Comparison of ENCODE assay signal across 23 cellular contexts in genomic region chr2:241924069-241924908, GRCh38. TPM values are rescaled to one million over a fixed set of nuclear protein-coding genes. Genes with fewer than 3 reads are reported as not detected.
DNase-seq lines count a peak whose midpoint lies in the region; ATAC-seq and TF ChIP-seq lines count a peak whose summit lies in the region.
"Had no signal": no experiment of that assay in that cellular context is flagged by ENCODE, and none has a peak within 500 bp of the region (broad histone marks: within the 10 kb centered on the region; RNA-seq: fewer than 3 reads in every experiment).

No MANE protein-coding gene starts in this region.

- H3K4me1 ChIP-seq in Panc1 (ENCODE audit: control insufficient read depth, insufficient read depth, low read length) (no peaks in the 10 kb centered on the region), endodermal cell (ENCODE audit: control insufficient read depth, insufficient read depth, low read length) (no peaks in the 10 kb centered on the region), mucosa of descending colon (ENCODE audit: low read depth) (no peaks in the 10 kb centered on the region)
- H3K4me1 ChIP-seq: colonic mucosa, thyroid gland had no signal

- TF ChIP-seq CTCF in Panc1 (IDR thresholded peaks at IDR 0.05) (no peak), endodermal cell (conservative IDR thresholded peaks at IDR 0.05) (no peak), mucosa of descending colon (IDR thresholded peaks at IDR 0.05) (no peak)

- peaks cover 31% of the 10 kb centered on the region for H3K4me1 Mint-ChIP-seq in activated CD8-positive, alpha-beta memory T cell treated with anti-CD3 and anti-CD28 coated beads, Interleukin-2, amount 10 ng/mL, durations not matched to agents 7 days and 5 days
- H3K4me1 Mint-ChIP-seq in endodermal cell, result no peaks in the 10 kb centered on the region
- peaks cover 26% of the 10 kb centered on the region for H3K4me1 Mint-ChIP-seq in stimulated activated effector memory CD8-positive, alpha-beta T cell treated with anti-CD3 and anti-CD28 coated beads, Interleukin-12 subunit alpha, Interleukin-12 subunit beta, amount 100 ng/mL, for 72 hours

- H3K27me3 ChIP-seq in Panc1 (ENCODE audit: control insufficient read depth, insufficient read depth, low read length), result no peaks in the 10 kb centered on the region; the same call in 1 of the 2 replicates
- H3K27me3 ChIP-seq in endodermal cell (ENCODE audit: control insufficient read depth, insufficient read depth, low read length, poor library complexity, severe bottlenecking), result no peaks in the 10 kb centered on the region
- H3K27me3 ChIP-seq: body of pancreas, colonic mucosa, thyroid gland had no signal

- 83 to 89% methylated on average over 2 to 11 of the region's 11 CpGs for WGBS in endodermal cell (ENCODE audit: insufficient coverage in 1 of 2, insufficient read length in 1 of 2), 2 experiments

- no peak overlapping the region for H3K9ac ChIP-seq in endodermal cell (ENCODE audit: extremely low read depth, low read length, poor library complexity, severe bottlenecking)

- H3K4me3 ChIP-seq in Panc1 (ENCODE audit: low read depth in 2 of 2, low read length in 2 of 2), result no peak overlapping the region
- no peak overlapping the region for H3K4me3 ChIP-seq in endodermal cell (ENCODE audit: low read length)
- H3K4me3 ChIP-seq in mucosa of descending colon, result no peak overlapping the region
- H3K4me3 ChIP-seq: body of pancreas, colonic mucosa, thyroid gland had no signal

- ATAC-seq in activated CD8-positive, alpha-beta memory T cell treated with anti-CD3 and anti-CD28 coated beads, Interleukin-2, amount 10 ng/mL, durations not matched to agents 7 days and 5 days, result peak; percentile 66
- peak; percentile 34; the same call in 1 of the 2 replicates for ATAC-seq in Panc1
- ATAC-seq in stimulated activated effector memory CD8-positive, alpha-beta T cell treated with anti-CD3 and anti-CD28 coated beads, Interleukin-12 subunit alpha, Interleukin-12 subunit beta, amount 100 ng/mL, for 72 hours, result peak; percentile 77
- no peak for ATAC-seq in HG03097 (IDR thresholded peaks at IDR 0.05; ENCODE audit: low FRiP score, unreplicated experiment)
- ATAC-seq in mucosa of descending colon, result no peak
- ATAC-seq in GM18519 (IDR thresholded peaks at IDR 0.05; ENCODE audit: low FRiP score, unreplicated experiment), result no peak
- ATAC-seq: body of pancreas had no signal

- no peaks in the 10 kb centered on the region for H3K27me3 Mint-ChIP-seq in activated CD8-positive, alpha-beta memory T cell treated with anti-CD3 and anti-CD28 coated beads, Interleukin-2, amount 10 ng/mL, durations not matched to agents 7 days and 5 days
- no peaks in the 10 kb centered on the region for H3K27me3 Mint-ChIP-seq in endodermal cell (ENCODE audit: insufficient read depth)
- H3K27me3 Mint-ChIP-seq: activated naive CD4-positive, alpha-beta T cell treated with anti-CD3 and anti-CD28 coated beads, Interleukin-2, amount 10 ng/mL, durations not matched to agents 7 days and 5 days; memory B cell; T-cell had no signal

- intact Hi-C loops in Panc1 (cut with micrococcal nuclease; ENCODE audit: unreplicated experiment), result no loop called here
- intact Hi-C loops in mucosa of descending colon (cut with DNase I, micrococcal nuclease), result no loop called here

- H3K9me3 ChIP-seq in Panc1 (ENCODE audit: control insufficient read depth, insufficient read depth, low read depth, low read length) (no peaks in the 10 kb centered on the region), endodermal cell (ENCODE audit: control insufficient read depth, low read length) (no peaks in the 10 kb centered on the region), mucosa of descending colon (no peaks in the 10 kb centered on the region)
- H3K9me3 ChIP-seq: body of pancreas, colonic mucosa, thyroid gland had no signal

- H3K36me3 ChIP-seq in Panc1 (ENCODE audit: control insufficient read depth, insufficient read depth, low read length) (no peaks in the 10 kb centered on the region), endodermal cell (ENCODE audit: control insufficient read depth, insufficient read depth, low read length) (no peaks in the 10 kb centered on the region), mucosa of descending colon (ENCODE audit: low read depth) (no peaks in the 10 kb centered on the region)
- H3K36me3 ChIP-seq: colonic mucosa, thyroid gland had no signal

- POLR2A ChIA-PET in Panc1 (lab: Charles Lee), result interaction anchor here (0.7 kb wide), 1 partner anchor 93 kb away, joined by 4 read pairs; no protein-coding TSS in a partner anchor

- H3K36me3 Mint-ChIP-seq in activated CD8-positive, alpha-beta memory T cell treated with anti-CD3 and anti-CD28 coated beads, Interleukin-2, amount 10 ng/mL, durations not matched to agents 7 days and 5 days, result no peaks in the 10 kb centered on the region
- no peaks in the 10 kb centered on the region for H3K36me3 Mint-ChIP-seq in endodermal cell (ENCODE audit: low read depth)
- no peaks in the 10 kb centered on the region for H3K36me3 Mint-ChIP-seq in stimulated activated effector memory CD8-positive, alpha-beta T cell treated with anti-CD3 and anti-CD28 coated beads, Interleukin-12 subunit alpha, Interleukin-12 subunit beta, amount 100 ng/mL, for 72 hours
- H3K36me3 Mint-ChIP-seq: activated naive CD4-positive, alpha-beta T cell treated with anti-CD3 and anti-CD28 coated beads, Interleukin-2, amount 10 ng/mL, durations not matched to agents 7 days and 5 days; T-cell had no signal

- DNase-seq in activated CD8-positive, alpha-beta memory T cell treated with anti-CD3 and anti-CD28 coated beads, Interleukin-2, amount 10 ng/mL, durations not matched to agents 7 days and 5 days, result peak; percentile 53
- no peak for DNase-seq in activated CD8-positive, alpha-beta memory T cell treated with anti-CD3 and anti-CD28 coated beads, Interleukin-2, amount 50 U/mL, for 4 hours
- DNase-seq in Panc1 (ENCODE audit: low read depth, low spot score) (no peak), endodermal cell (peak; percentile 38), mucosa of descending colon (no peak)
- DNase-seq in stimulated activated effector memory CD8-positive, alpha-beta T cell treated with anti-CD3 and anti-CD28 coated beads, Interleukin-12 subunit alpha, Interleukin-12 subunit beta, amount 100 ng/mL, for 72 hours (ENCODE audit: low spot score in 2 of 2), result no peak
- DNase-seq: activated naive CD4-positive, alpha-beta T cell treated with anti-CD3 and anti-CD28 coated beads, Interleukin-2, amount 10 ng/mL, durations not matched to agents 7 days and 5 days; colonic mucosa; hippocampal formation; nephron progenitor cell; Right ventricle myocardium superior; thyroid gland had no signal

- H3K27ac ChIP-seq in Panc1 (ENCODE audit: low read length) (no peak overlapping the region), endodermal cell (ENCODE audit: low read depth, low read length) (no peak overlapping the region)
- H3K27ac ChIP-seq: body of pancreas, C4-2B, colonic mucosa, thyroid gland had no signal

- BruUV-seq in Panc1 (replicated peaks; lab: Mats Ljungman, UMichigan), result no TSS peak

- CTCF ChIA-PET in activated CD8-positive, alpha-beta memory T cell treated with anti-CD3 and anti-CD28 coated beads, Interleukin-2, amount 10 ng/mL, durations not matched to agents 7 days and 5 days (lab: Charles Lee), result interaction anchor here (1.3 kb wide), 1 partner anchor 9 kb away, joined by 3 read pairs; no protein-coding TSS in a partner anchor
- CTCF ChIA-PET in Panc1 (lab: Charles Lee), result no interaction called here

- H3K9me3 Mint-ChIP-seq in activated CD8-positive, alpha-beta memory T cell treated with anti-CD3 and anti-CD28 coated beads, Interleukin-2, amount 10 ng/mL, durations not matched to agents 7 days and 5 days (ENCODE audit: low read depth), result no peaks in the 10 kb centered on the region
- H3K9me3 Mint-ChIP-seq in endodermal cell, result no peaks in the 10 kb centered on the region
- H3K9me3 Mint-ChIP-seq in stimulated activated effector memory CD8-positive, alpha-beta T cell treated with anti-CD3 and anti-CD28 coated beads, Interleukin-12 subunit alpha, Interleukin-12 subunit beta, amount 100 ng/mL, for 72 hours, result no peaks in the 10 kb centered on the region
- H3K9me3 Mint-ChIP-seq: activated naive CD4-positive, alpha-beta T cell treated with anti-CD3 and anti-CD28 coated beads, Interleukin-2, amount 10 ng/mL, durations not matched to agents 7 days and 5 days; memory B cell; T-cell had no signal

- peak overlapping the region; percentile 5 for H3K27ac Mint-ChIP-seq in activated CD8-positive, alpha-beta memory T cell treated with anti-CD3 and anti-CD28 coated beads, Interleukin-2, amount 10 ng/mL, durations not matched to agents 7 days and 5 days
- H3K27ac Mint-ChIP-seq in endodermal cell, result no peak overlapping the region
- no peak overlapping the region for H3K27ac Mint-ChIP-seq in stimulated activated effector memory CD8-positive, alpha-beta T cell treated with anti-CD3 and anti-CD28 coated beads, Interleukin-12 subunit alpha, Interleukin-12 subunit beta, amount 100 ng/mL, for 72 hours
- H3K27ac Mint-ChIP-seq: activated naive CD4-positive, alpha-beta T cell treated with anti-CD3 and anti-CD28 coated beads, Interleukin-2, amount 10 ng/mL, durations not matched to agents 7 days and 5 days; memory B cell; nephron progenitor cell had no signal

- no peak overlapping the region for H3K4me3 Mint-ChIP-seq in activated CD8-positive, alpha-beta memory T cell treated with anti-CD3 and anti-CD28 coated beads, Interleukin-2, amount 10 ng/mL, durations not matched to agents 7 days and 5 days
- no peak overlapping the region for H3K4me3 Mint-ChIP-seq in endodermal cell
- no peak overlapping the region for H3K4me3 Mint-ChIP-seq in stimulated activated effector memory CD8-positive, alpha-beta T cell treated with anti-CD3 and anti-CD28 coated beads, Interleukin-12 subunit alpha, Interleukin-12 subunit beta, amount 100 ng/mL, for 72 hours
- H3K4me3 Mint-ChIP-seq: activated naive CD4-positive, alpha-beta T cell treated with anti-CD3 and anti-CD28 coated beads, Interleukin-2, amount 10 ng/mL, durations not matched to agents 7 days and 5 days; memory B cell; nephron progenitor cell; T-cell had no signal

- in situ Hi-C loops in Panc1 (cut with HindIII; ENCODE audit: low pct_unique_long_range_greater_than_20kb, low sequenced_read_pairs), result no loop called here

RNA-seq across cellular contexts. Expression of gene RTP5, which starts 54.8 kb away (rescaled TPM):
- not detected for total RNA-seq in activated CD8-positive, alpha-beta memory T cell treated with anti-CD3 and anti-CD28 coated beads, Interleukin-2, amount 10 ng/mL, durations not matched to agents 7 days and 5 days
- total RNA-seq in Panc1 (2021; ENCODE audit: unreplicated experiment) (not detected), endodermal cell (not detected), mucosa of descending colon (not detected)
- polyA plus RNA-seq in Panc1 (2012; ENCODE audit: insufficient read length), result not detected
- not detected for polyA plus RNA-seq in endodermal cell (2013, experiment 1 of 2)
- not detected for polyA plus RNA-seq in endodermal cell (2013, experiment 2 of 2)
- total RNA-seq: A673, body of pancreas, colonic mucosa, endothelial cell of umbilical vein, fibroblast of villous mesenchyme, pulmonary artery endothelial cell, Right ventricle myocardium superior had no signal
- polyA plus RNA-seq: endothelial cell of umbilical vein, keratinocyte had no signal

Comparison
In these comparisons a context has a peak if more than half of its experiments do, and no peak if none do; other contexts are left out.
1. DNase-seq: peak in activated CD8-positive, alpha-beta memory T cell treated with anti-CD3 and anti-CD28 coated beads, Interleukin-2, amount 10 ng/mL, durations not matched to agents 7 days and 5 days (single experiment) and endodermal cell (single experiment); none in activated CD8-positive, alpha-beta memory T cell treated with anti-CD3 and anti-CD28 coated beads, Interleukin-2, amount 50 U/mL, for 4 hours (single experiment), Panc1 (single experiment), stimulated activated effector memory CD8-positive, alpha-beta T cell treated with anti-CD3 and anti-CD28 coated beads, Interleukin-12 subunit alpha, Interleukin-12 subunit beta, amount 100 ng/mL, for 72 hours (0 of 2) and mucosa of descending colon (0 of 3).
2. ATAC-seq: peak in activated CD8-positive, alpha-beta memory T cell treated with anti-CD3 and anti-CD28 coated beads, Interleukin-2, amount 10 ng/mL, durations not matched to agents 7 days and 5 days (single experiment), Panc1 (single experiment) and stimulated activated effector memory CD8-positive, alpha-beta T cell treated with anti-CD3 and anti-CD28 coated beads, Interleukin-12 subunit alpha, Interleukin-12 subunit beta, amount 100 ng/mL, for 72 hours (single experiment); none in HG03097 (single experiment), mucosa of descending colon (single experiment) and GM18519 (single experiment).